Comparison of ENCODE assay signal across 10 cellular contexts in genomic region chr19:36116344-36116637, GRCh38. TPM values are rescaled to one million over a fixed set of nuclear protein-coding genes. Genes with fewer than 3 reads are reported as not detected.
DNase-seq lines count a peak whose midpoint lies in the region; ATAC-seq, FAIRE-seq and TF ChIP-seq lines count a peak whose summit lies in the region.
"Had no signal": no experiment of that assay in that cellular context is flagged by ENCODE, and none has a peak within 500 bp of the region (broad histone marks: within the 10 kb centered on the region; RNA-seq: fewer than 3 reads in every experiment).

No MANE protein-coding gene starts in this region.

- H4K8ac ChIP-seq in mesendoderm (ENCODE audit: low read depth, low read length), result no peak overlapping the region

- no peak overlapping the region for H2BK120ac ChIP-seq in mesendoderm (ENCODE audit: low read depth, low read length)

- peak overlapping the region; percentile 98 for H3K56ac ChIP-seq in mesendoderm (ENCODE audit: low read length)

- no TSS peak for BruUV-seq in K562 (replicated peaks; lab: Mats Ljungman, UMichigan)

- H3K4ac ChIP-seq in mesendoderm (ENCODE audit: low read depth, low read length), result no peak overlapping the region

- no peaks in the 10 kb centered on the region for H3K9me1 ChIP-seq in K562 (ENCODE audit: control insufficient read depth, insufficient read depth, low read length)

- ATAC-seq in left ventricle myocardium superior (no peak), K562 (no peak), GM21723 (IDR thresholded peaks at IDR 0.05; ENCODE audit: unreplicated experiment) (no peak), GM19324 (IDR thresholded peaks at IDR 0.05; ENCODE audit: low FRiP score, unreplicated experiment) (no peak)

- H3K4me1 ChIP-seq in left ventricle myocardium inferior, result peaks cover 35% of the 10 kb centered on the region
- H3K4me1 ChIP-seq in K562 (replicated peaks in 1 of 2; ENCODE audit: control insufficient read depth in 2 of 2, insufficient read depth in 2 of 2, low read length in 2 of 2), result peaks cover 5 to 42% of the 10 kb centered on the region in 2 experiments; a peak in 3 of 5 replicates
- peaks cover 4% of the 10 kb centered on the region for H3K4me1 ChIP-seq in mesendoderm (ENCODE audit: control insufficient read depth, low read depth, low read length)
- peaks cover 34% of the 10 kb centered on the region for H3K4me1 ChIP-seq in vagina

- peaks cover 49% of the 10 kb centered on the region for H3K36me3 ChIP-seq in left ventricle myocardium inferior
- peaks cover 24% of the 10 kb centered on the region; the same call in 2 of the 3 replicates for H3K36me3 ChIP-seq in K562 (ENCODE audit: control insufficient read depth, insufficient read depth, low read length)
- peaks cover 8% of the 10 kb centered on the region for H3K36me3 ChIP-seq in mesendoderm (ENCODE audit: control insufficient read depth, insufficient read depth, low read length)
- H3K36me3 ChIP-seq in vagina, result peaks cover 0 to 37% of the 10 kb centered on the region in 2 donors

- FAIRE-seq in K562 (lab: Jason Lieb, UNC), result no peak

- peaks cover 20% of the 10 kb centered on the region for H3K79me1 ChIP-seq in mesendoderm (ENCODE audit: low read length)

- H3K79me2 ChIP-seq in K562 (ENCODE audit: control insufficient read depth, insufficient read depth, low read length) (peaks cover 14% of the 10 kb centered on the region), mesendoderm (ENCODE audit: control insufficient read depth, insufficient read depth, low read length) (peaks cover 9% of the 10 kb centered on the region)

- H3K4me3 ChIP-seq in left ventricle myocardium inferior (peak overlapping the region; percentile 83), K562 (peak overlapping the region; percentile 62), mesendoderm (ENCODE audit: low read length) (peak overlapping the region; percentile 82), vagina (peak overlapping the region; percentile 91 to 93)

- H2BK5ac ChIP-seq in mesendoderm (ENCODE audit: low read length), result no peak overlapping the region

- POLR2A ChIA-PET in K562 (lab: Yijun Ruan, JAX), result interaction anchor here (1.0 kb wide), 1 partner anchor 14 kb away, joined by 5 read pairs; no protein-coding TSS in a partner anchor

- H3K9me3 ChIP-seq in left ventricle myocardium inferior (replicated peaks) (no peaks in the 10 kb centered on the region), K562 (replicated peaks; ENCODE audit: control insufficient read depth, insufficient read depth, low read depth, low read length) (no peaks in the 10 kb centered on the region), vagina (no peaks in the 10 kb centered on the region)

- no peak overlapping the region for H3K18ac ChIP-seq in mesendoderm (ENCODE audit: low read length)

- no peak overlapping the region for H3K23ac ChIP-seq in mesendoderm (ENCODE audit: low read length)

- peak overlapping the region; percentile 93 for H3K27ac ChIP-seq in left ventricle myocardium inferior (replicated peaks)
- no peak overlapping the region; the same call in 2 of the 3 replicates for H3K27ac ChIP-seq in K562 (ENCODE audit: extremely low read depth, low read depth, low read length)
- no peak overlapping the region for H3K27ac ChIP-seq in mesendoderm (ENCODE audit: low read depth, low read length)
- peak overlapping the region; percentile 87 for H3K27ac ChIP-seq in vagina

- peak overlapping the region; percentile 96 for H3K4me2 ChIP-seq in K562 (ENCODE audit: insufficient read depth, low read length)
- H3K4me2 ChIP-seq in mesendoderm (ENCODE audit: low read length), result peak overlapping the region; percentile 95

- intact Hi-C loops in left ventricle myocardium inferior (cut with micrococcal nuclease) (no loop called here), left ventricle myocardium superior (cut with micrococcal nuclease) (no loop called here), K562 (cut with micrococcal nuclease) (loop anchor here (10.0 kb wide), 1 partner anchor 121 kb away; the partner anchor contains the start of gene SDHAF1), vagina (cut with DNase I) (loop anchor here (10.0 kb wide), 1 partner anchor 61 kb away; the partner anchor contains the start of genes THAP8 and WDR62)

- TF ChIP-seq EP300 in K562 (IDR thresholded peaks at IDR 0.05; ENCODE audit: low read length), result no peak

- DNase-seq in left ventricle myocardium inferior (no peak), left ventricle myocardium superior (no peak), K562 (ENCODE audit: extremely low read depth in 1 of 4, low spot score in 3 of 4) (no peak), mesendoderm (no peak), vagina (ENCODE audit: extremely low spot score in 2 of 2) (no peak)
- DNase-seq in effector CD4-positive, alpha-beta T cell, result no peak
- DNase-seq: activated CD4-positive, CD25-positive, alpha-beta regulatory T cell treated with anti-CD3 and anti-CD28 coated beads, Interleukin-2, amount 50 U/mL, for 72 hours had no signal

- H4K5ac ChIP-seq in mesendoderm (ENCODE audit: low read length), result no peak overlapping the region

- TF ChIP-seq CTCF in left ventricle myocardium inferior (IDR thresholded peaks at IDR 0.05; ENCODE audit: borderline replicate concordance) (no peak), K562 (IDR thresholded peaks at IDR 0.05 in 2 of 3, conservative IDR thresholded peaks at IDR 0.05 in 1 of 3; ENCODE audit: insufficient read depth in 2 of 3, low read depth in 1 of 3, low read length in 3 of 3) (no peak), vagina (IDR thresholded peaks at IDR 0.05) (no peak)

- H3K9ac ChIP-seq in K562 (ENCODE audit: insufficient read depth in 1 of 2, low read depth in 2 of 2, low read length in 2 of 2) (peak overlapping the region in 1 of 2 experiments; percentile 38; a peak in 1 of 4 replicates), mesendoderm (ENCODE audit: low read length) (peak overlapping the region; percentile 86)

- CTCF ChIA-PET in K562 (lab: Yijun Ruan, JAX; ENCODE audit: low intra/inter-chr PET ratio), result no interaction called here

- TF ChIP-seq POLR2A in K562 (conservative IDR thresholded peaks at IDR 0.05) (no peak), vagina (IDR thresholded peaks at IDR 0.05) (no peak)

- no peaks in the 10 kb centered on the region for H4K20me1 ChIP-seq in K562 (replicated peaks; ENCODE audit: control insufficient read depth, insufficient read depth, low read length)

- H2BK15ac ChIP-seq in mesendoderm (replicated peaks; ENCODE audit: low read depth), result no peak overlapping the region

- peak overlapping the region; percentile 90 for H2AK5ac ChIP-seq in mesendoderm (ENCODE audit: low read length)

- in situ Hi-C loops in K562 (cut with MboI), result no loop called here

- no peak for TF ChIP-seq RAD21 in K562 (CRISPR knock-in tag; conservative IDR thresholded peaks at IDR 0.05 in 1 of 2, IDR thresholded peaks at IDR 0.05 in 1 of 2)

- H2AFZ ChIP-seq in K562 (ENCODE audit: low read depth, low read length), result peak overlapping the region; percentile 84; the same call in 1 of the 2 replicates

- H3K27me3 ChIP-seq in left ventricle myocardium inferior (ENCODE audit: low read depth) (no peaks in the 10 kb centered on the region), K562 (ENCODE audit: control insufficient read depth in 2 of 2, insufficient read depth in 2 of 2, low read length in 2 of 2) (no peaks in the 10 kb centered on the region), mesendoderm (ENCODE audit: insufficient read depth, low read length, poor library complexity) (no peaks in the 10 kb centered on the region), vagina (no peaks in the 10 kb centered on the region)

- 57% methylated on average over 1 of the region's 1 CpG for WGBS in K562 (ENCODE audit: insufficient coverage, low coverage, missing lambda C conversion rate)
- WGBS in mesendoderm (ENCODE audit: extremely low coverage, insufficient coverage, low lambda C conversion rate), result no CpG with 5 or more reads among the region's 1 CpG

RNA-seq across cellular contexts. Expression of gene TBCB, which starts 1.0 kb away (rescaled TPM):
- total RNA-seq in left ventricle myocardium inferior, result 94.9 TPM
- total RNA-seq in left ventricle myocardium superior, result 93.7 TPM
- 14.8 and 29.2 TPM in 2 replicates for total RNA-seq in K562 (2011; cell fraction: chromatin; rRNA removed; ENCODE audit: low replicate concordance)
- total RNA-seq in K562 (2011; cell fraction: nucleolus; rRNA removed), result 22.8 and 26.1 TPM in 2 replicates
- 20.6 and 22.5 TPM in 2 replicates for total RNA-seq in K562 (2011; cell fraction: nucleoplasm; rRNA removed)
- total RNA-seq in K562 (2014; rRNA removed), result 99.0 and 115 TPM in 2 replicates
- 38.2 and 47.7 TPM in 2 replicates for total RNA-seq in K562 (2014; rRNA removed; fragmentation: Illumina TruSeq; extraction: Trizol)
- total RNA-seq in K562 (2015; rRNA removed; fragmentation: Illumina TruSeq; extraction: Trizol), result 57.2 and 58.9 TPM in 2 replicates
- total RNA-seq in K562 (2021), result 71.0 and 79.5 TPM in 2 replicates
- 48.6 and 62.4 TPM in 2 replicates for polyA plus RNA-seq in K562 (2011; rRNA removed)
- polyA plus RNA-seq in K562 (2011; cell fraction: cytosol; rRNA removed), result 85.7 and 124 TPM in 2 replicates
- polyA plus RNA-seq in K562 (2011; cell fraction: nucleus; rRNA removed), result 36.5 and 40.8 TPM in 2 replicates
- 79.3 and 106 TPM in 2 replicates for polyA plus RNA-seq in K562 (2012)
- polyA plus RNA-seq in K562 (2014; fragmentation: Illumina TruSeq; extraction: Trizol), result 57.8 and 66.5 TPM in 2 replicates
- polyA plus RNA-seq in K562 (2014; fragmentation: Nextera tagmentation; extraction: Ambion mirVana), result 1 to 10 TPM; 3.5 to 5.3 TPM
- 109 TPM in 2 replicates for polyA plus RNA-seq in K562 (2014; rRNA removed)
- polyA minus RNA-seq in K562 (2011; rRNA and poly(A)+ RNA removed), result 30.6 and 46.9 TPM in 2 replicates
- 25.7 and 30.2 TPM in 2 replicates for polyA minus RNA-seq in K562 (2011; cell fraction: cytosol; rRNA and poly(A)+ RNA removed)
- polyA minus RNA-seq in K562 (2011; cell fraction: nucleus; rRNA and poly(A)+ RNA removed), result 5.1 and 10.3 TPM in 2 replicates
- 243 TPM for polyA plus RNA-seq in mesendoderm (2013, experiment 1 of 2)
- 228 TPM for polyA plus RNA-seq in mesendoderm (2013, experiment 2 of 2)
- total RNA-seq in vagina, result 105 TPM

RNA-seq across cellular contexts. Expression of gene POLR2I, which starts 1.6 kb away (rescaled TPM):
- 130 TPM for total RNA-seq in left ventricle myocardium inferior
- total RNA-seq in left ventricle myocardium superior, result 157 TPM
- 11.1 and 40.1 TPM in 2 replicates for total RNA-seq in K562 (2011; cell fraction: chromatin; rRNA removed; ENCODE audit: low replicate concordance)
- total RNA-seq in K562 (2011; cell fraction: nucleolus; rRNA removed), result 41.2 and 47.8 TPM in 2 replicates
- total RNA-seq in K562 (2011; cell fraction: nucleoplasm; rRNA removed), result 34.6 and 37.2 TPM in 2 replicates
- total RNA-seq in K562 (2014; rRNA removed), result 283 and 291 TPM in 2 replicates
- 34.3 and 51.0 TPM in 2 replicates for total RNA-seq in K562 (2014; rRNA removed; fragmentation: Illumina TruSeq; extraction: Trizol)
- 109 and 112 TPM in 2 replicates for total RNA-seq in K562 (2015; rRNA removed; fragmentation: Illumina TruSeq; extraction: Trizol)
- total RNA-seq in K562 (2021), result 123 and 126 TPM in 2 replicates
- 28.0 and 31.0 TPM in 2 replicates for polyA plus RNA-seq in K562 (2011; rRNA removed)
- polyA plus RNA-seq in K562 (2011; cell fraction: cytosol; rRNA removed), result 67.3 and 164 TPM in 2 replicates
- polyA plus RNA-seq in K562 (2011; cell fraction: nucleus; rRNA removed), result 57.9 and 81.5 TPM in 2 replicates
- 216 and 265 TPM in 2 replicates for polyA plus RNA-seq in K562 (2012)
- polyA plus RNA-seq in K562 (2014; fragmentation: Illumina TruSeq; extraction: Trizol), result 71.8 and 112 TPM in 2 replicates
- 100 to 1,000 TPM; 197 to 235 TPM for polyA plus RNA-seq in K562 (2014; fragmentation: Nextera tagmentation; extraction: Ambion mirVana)
- polyA plus RNA-seq in K562 (2014; rRNA removed), result 141 and 179 TPM in 2 replicates
- polyA minus RNA-seq in K562 (2011; rRNA and poly(A)+ RNA removed), result 47.1 and 114 TPM in 2 replicates
- polyA minus RNA-seq in K562 (2011; cell fraction: cytosol; rRNA and poly(A)+ RNA removed), result 109 and 165 TPM in 2 replicates
- polyA minus RNA-seq in K562 (2011; cell fraction: nucleus; rRNA and poly(A)+ RNA removed), result 28.4 and 32.3 TPM in 2 replicates
- polyA plus RNA-seq in mesendoderm (2013, experiment 1 of 2), result 255 TPM
- 263 TPM for polyA plus RNA-seq in mesendoderm (2013, experiment 2 of 2)
- total RNA-seq in vagina, result 108 TPM

RNA-seq across cellular contexts. Expression of gene OVOL3, which starts 5.3 kb away (rescaled TPM):
- total RNA-seq in left ventricle myocardium inferior (not detected), left ventricle myocardium superior (not detected), K562 (2014; rRNA removed) (not detected in 2 replicates), K562 (2014; rRNA removed; fragmentation: Illumina TruSeq; extraction: Trizol) (not detected in 2 replicates), K562 (2015; rRNA removed; fragmentation: Illumina TruSeq; extraction: Trizol) (not detected in 2 replicates), K562 (2021) (not detected in 2 replicates), vagina (not detected)
- not detected in 2 replicates for total RNA-seq in K562 (2011; cell fraction: chromatin; rRNA removed; ENCODE audit: low replicate concordance)
- total RNA-seq in K562 (2011; cell fraction: nucleolus; rRNA removed), result 0.67 TPM in 1 of 2 replicates, not detected in the other
- total RNA-seq in K562 (2011; cell fraction: nucleoplasm; rRNA removed), result not detected in 2 replicates
- polyA plus RNA-seq in K562 (2011; rRNA removed) (not detected in 2 replicates), K562 (2014; fragmentation: Illumina TruSeq; extraction: Trizol) (not detected in 2 replicates), K562 (2014; fragmentation: Nextera tagmentation; extraction: Ambion mirVana) (not detected), K562 (2014; rRNA removed) (not detected in 2 replicates)
- not detected in 2 replicates for polyA plus RNA-seq in K562 (2011; cell fraction: cytosol; rRNA removed)
- 0.23 TPM in 1 of 2 replicates, not detected in the other for polyA plus RNA-seq in K562 (2011; cell fraction: nucleus; rRNA removed)
- 0.17 TPM in 1 of 2 replicates, not detected in the other for polyA plus RNA-seq in K562 (2012)
- not detected in 2 replicates for polyA minus RNA-seq in K562 (2011; rRNA and poly(A)+ RNA removed)
- not detected in 2 replicates for polyA minus RNA-seq in K562 (2011; cell fraction: cytosol; rRNA and poly(A)+ RNA removed)
- polyA minus RNA-seq in K562 (2011; cell fraction: nucleus; rRNA and poly(A)+ RNA removed), result not detected in 2 replicates
- 0.20 TPM for polyA plus RNA-seq in mesendoderm (2013, experiment 1 of 2)
- 0.11 TPM for polyA plus RNA-seq in mesendoderm (2013, experiment 2 of 2)
- total RNA-seq: myocyte had no signal

RNA-seq across cellular contexts. Expression of gene CAPNS1, which starts 23.6 kb away (rescaled TPM):
- total RNA-seq in left ventricle myocardium inferior (767 TPM), left ventricle myocardium superior (838 TPM), K562 (2014; rRNA removed) (171 and 230 TPM in 2 replicates), K562 (2014; rRNA removed; fragmentation: Illumina TruSeq; extraction: Trizol) (173 and 179 TPM in 2 replicates), K562 (2015; rRNA removed; fragmentation: Illumina TruSeq; extraction: Trizol) (307 and 310 TPM in 2 replicates), K562 (2021) (400 and 436 TPM in 2 replicates), vagina (181 TPM)
- total RNA-seq in K562 (2011; cell fraction: chromatin; rRNA removed; ENCODE audit: low replicate concordance), result 75.9 and 160 TPM in 2 replicates
- 99.5 and 114 TPM in 2 replicates for total RNA-seq in K562 (2011; cell fraction: nucleolus; rRNA removed)
- 111 and 114 TPM in 2 replicates for total RNA-seq in K562 (2011; cell fraction: nucleoplasm; rRNA removed)
- polyA plus RNA-seq in K562 (2011; rRNA removed) (363 and 480 TPM in 2 replicates), K562 (2014; fragmentation: Illumina TruSeq; extraction: Trizol) (576 and 589 TPM in 2 replicates), K562 (2014; fragmentation: Nextera tagmentation; extraction: Ambion mirVana) (100 to 1,000 TPM in 1 of 2 experiments, 10 to 100 TPM in 1; 77.9 to 115 TPM), K562 (2014; rRNA removed) (244 and 258 TPM in 2 replicates)
- 251 and 533 TPM in 2 replicates for polyA plus RNA-seq in K562 (2011; cell fraction: cytosol; rRNA removed)
- 166 and 183 TPM in 2 replicates for polyA plus RNA-seq in K562 (2011; cell fraction: nucleus; rRNA removed)
- polyA plus RNA-seq in K562 (2012), result 488 and 560 TPM in 2 replicates
- 362 and 383 TPM in 2 replicates for polyA minus RNA-seq in K562 (2011; rRNA and poly(A)+ RNA removed)
- 263 and 311 TPM in 2 replicates for polyA minus RNA-seq in K562 (2011; cell fraction: cytosol; rRNA and poly(A)+ RNA removed)
- polyA minus RNA-seq in K562 (2011; cell fraction: nucleus; rRNA and poly(A)+ RNA removed), result 26.4 and 46.1 TPM in 2 replicates
- polyA plus RNA-seq in mesendoderm (2013, experiment 1 of 2), result 487 TPM
- polyA plus RNA-seq in mesendoderm (2013, experiment 2 of 2), result 492 TPM

RNA-seq across cellular contexts. Expression of gene COX7A1, which starts 36.0 kb away (rescaled TPM):
- total RNA-seq in left ventricle myocardium inferior (2,839 TPM), left ventricle myocardium superior (3,262 TPM), K562 (2014; rRNA removed) (not detected in 2 replicates), K562 (2014; rRNA removed; fragmentation: Illumina TruSeq; extraction: Trizol) (not detected in 2 replicates), K562 (2015; rRNA removed; fragmentation: Illumina TruSeq; extraction: Trizol) (not detected in 2 replicates), K562 (2021) (not detected in 2 replicates), vagina (33.1 TPM)
- total RNA-seq in K562 (2011; cell fraction: chromatin; rRNA removed; ENCODE audit: low replicate concordance), result not detected in 2 replicates
- not detected in 2 replicates for total RNA-seq in K562 (2011; cell fraction: nucleolus; rRNA removed)
- not detected in 2 replicates for total RNA-seq in K562 (2011; cell fraction: nucleoplasm; rRNA removed)
- polyA plus RNA-seq in K562 (2011; rRNA removed) (not detected in 2 replicates), K562 (2014; fragmentation: Illumina TruSeq; extraction: Trizol) (not detected in 2 replicates), K562 (2014; fragmentation: Nextera tagmentation; extraction: Ambion mirVana) (under 1 TPM in 1 of 2 experiments, not detected in 1; 0.08 TPM), K562 (2014; rRNA removed) (not detected in 2 replicates)
- polyA plus RNA-seq in K562 (2011; cell fraction: cytosol; rRNA removed), result not detected in 2 replicates
- not detected in 2 replicates for polyA plus RNA-seq in K562 (2011; cell fraction: nucleus; rRNA removed)
- not detected in 2 replicates for polyA plus RNA-seq in K562 (2012)
- polyA minus RNA-seq in K562 (2011; rRNA and poly(A)+ RNA removed), result not detected in 2 replicates
- polyA minus RNA-seq in K562 (2011; cell fraction: cytosol; rRNA and poly(A)+ RNA removed), result not detected in 2 replicates
- polyA minus RNA-seq in K562 (2011; cell fraction: nucleus; rRNA and poly(A)+ RNA removed), result not detected in 2 replicates
- 1.2 TPM for polyA plus RNA-seq in mesendoderm (2013, experiment 1 of 2)
- polyA plus RNA-seq in mesendoderm (2013, experiment 2 of 2), result 1.4 TPM
- total RNA-seq: myocyte had no signal

Comparison
In these comparisons a context has a peak if more than half of its experiments do, and no peak if none do; other contexts are left out.
1. H3K27ac ChIP-seq: peak in left ventricle myocardium inferior (single experiment) and vagina (single experiment); none in K562 (single experiment) and mesendoderm (single experiment).
2. intact Hi-C loops: an anchor here in K562 (10.0 kb wide) and vagina (10.0 kb wide); none called in left ventricle myocardium inferior and left ventricle myocardium superior.
3. Peak in every context shown above with its lines, with median percentiles within 50 percentile points of each other: H3K4me3 ChIP-seq.